In genomic region chr5:173715607-173716006, GRCh38 we compare ENCODE assay signal across 17 cellular contexts.
A peak's percentile ranks its signal among the peaks of the same experiment; 100 is the strongest.
DNase-seq lines count a peak whose midpoint lies in the region; TF ChIP-seq lines count a peak whose summit lies in the region.
"Had no signal": no experiment of that assay in that cellular context is flagged by ENCODE, and none has a peak within 500 bp of the region (broad histone marks: within the 10 kb centered on the region; RNA-seq: fewer than 3 reads in every experiment).

No MANE protein-coding gene starts in this region.

- no peak overlapping the region for H3K4me3 ChIP-seq in AG10803 (ENCODE audit: low read length)

- H3K9me3 Mint-ChIP-seq in brain (peaks cover 0 to 3% (median 0%) of the 10 kb centered on the region in 5 experiments), HFFc6 (no peaks in the 10 kb centered on the region)
- H3K9me3 Mint-ChIP-seq: activated CD4-positive, alpha-beta T cell treated with anti-CD3 and anti-CD28 coated beads, Interleukin-2, amount 10 ng/mL, durations not matched to agents 7 days and 5 days; activated T-cell treated with anti-CD3 and anti-CD28 coated beads, Interleukin-2, amount 50 U/mL, for 72 hours had no signal

- DNase-seq in AG10803 (ENCODE audit: low read depth) (peak; percentile 27), LoVo (ENCODE audit: low spot score) (peak; percentile 11), left kidney (ENCODE audit: low read depth, low spot score) (peak; percentile 46), HFFc6 (no peak), medulla oblongata (ENCODE audit: extremely low spot score) (no peak), NCI-H1105 treated with DMSO at 0.1 percent for 48 hours (lab: John Stamatoyannopoulos, UW) (no peak), mucosa of gallbladder (ENCODE audit: low spot score) (no peak)
- DNase-seq: activated CD4-positive, alpha-beta T cell treated with anti-CD3 and anti-CD28 coated beads, Interleukin-2, amount 10 ng/mL, durations not matched to agents 7 days and 5 days; activated CD8-positive, alpha-beta memory T cell treated with anti-CD3 and anti-CD28 coated beads, Interleukin-2, amount 10 ng/mL, durations not matched to agents 7 days and 5 days; activated naive CD4-positive, alpha-beta T cell treated with anti-CD3 and anti-CD28 coated beads, Interleukin-2, amount 50 U/mL, for 16 hours; activated T-cell treated with anti-CD3 and anti-CD28 coated beads, Interleukin-2, amount 50 U/mL, for 72 hours; mesenchymal stem cell; NCI-H1694; NCI-H510A treated with DMSO at 0.1 percent for 48 hours; occipital lobe; small intestine had no signal

- no peak for TF ChIP-seq CTCF in AG10803 (conservative IDR thresholded peaks at IDR 0.05; ENCODE audit: low read length)
- no peak for TF ChIP-seq CTCF in brain (conservative IDR thresholded peaks at IDR 0.05)
- no peak for TF ChIP-seq CTCF in HFFc6 (IDR thresholded peaks at IDR 0.05)

- H3K4me3 Mint-ChIP-seq in brain (no peak overlapping the region), HFFc6 (no peak overlapping the region)
- H3K4me3 Mint-ChIP-seq: activated CD4-positive, alpha-beta T cell treated with anti-CD3 and anti-CD28 coated beads, Interleukin-2, amount 10 ng/mL, durations not matched to agents 7 days and 5 days; activated CD8-positive, alpha-beta memory T cell treated with anti-CD3 and anti-CD28 coated beads, Interleukin-2, amount 10 ng/mL, durations not matched to agents 7 days and 5 days; activated T-cell treated with anti-CD3 and anti-CD28 coated beads, Interleukin-2, amount 50 U/mL, for 72 hours had no signal

- no peaks in the 10 kb centered on the region for H3K36me3 Mint-ChIP-seq in brain
- no peaks in the 10 kb centered on the region for H3K36me3 Mint-ChIP-seq in HFFc6 (ENCODE audit: low read depth)
- H3K36me3 Mint-ChIP-seq: activated CD8-positive, alpha-beta memory T cell treated with anti-CD3 and anti-CD28 coated beads, Interleukin-2, amount 10 ng/mL, durations not matched to agents 7 days and 5 days had no signal

- H3K27ac Mint-ChIP-seq in brain (peak overlapping the region in 3 of 5 experiments; percentile 25 to 80 (median 52)), HFFc6 (no peak overlapping the region)
- H3K27ac Mint-ChIP-seq: activated CD4-positive, alpha-beta T cell treated with anti-CD3 and anti-CD28 coated beads, Interleukin-2, amount 10 ng/mL, durations not matched to agents 7 days and 5 days; activated CD8-positive, alpha-beta memory T cell treated with anti-CD3 and anti-CD28 coated beads, Interleukin-2, amount 10 ng/mL, durations not matched to agents 7 days and 5 days; activated T-cell treated with anti-CD3 and anti-CD28 coated beads, Interleukin-2, amount 50 U/mL, for 72 hours had no signal

- H3K27me3 Mint-ChIP-seq in brain (peaks cover 7% of the 10 kb centered on the region), HFFc6 (ENCODE audit: insufficient read depth) (no peaks in the 10 kb centered on the region; the same call in 1 of the 2 replicates)
- H3K27me3 Mint-ChIP-seq: activated CD4-positive, alpha-beta T cell treated with anti-CD3 and anti-CD28 coated beads, Interleukin-2, amount 10 ng/mL, durations not matched to agents 7 days and 5 days had no signal

- H3K4me1 Mint-ChIP-seq in brain, result peaks cover 41% of the 10 kb centered on the region
- peaks cover 32% of the 10 kb centered on the region for H3K4me1 Mint-ChIP-seq in HFFc6 (ENCODE audit: low read depth)
- H3K4me1 Mint-ChIP-seq: activated CD4-positive, alpha-beta T cell treated with anti-CD3 and anti-CD28 coated beads, Interleukin-2, amount 10 ng/mL, durations not matched to agents 7 days and 5 days; activated CD8-positive, alpha-beta memory T cell treated with anti-CD3 and anti-CD28 coated beads, Interleukin-2, amount 10 ng/mL, durations not matched to agents 7 days and 5 days had no signal

Comparison
In these comparisons a context has a peak if more than half of its experiments do, and no peak if none do; other contexts are left out.
1. DNase-seq: peak in AG10803 (single experiment), LoVo (single experiment) and left kidney (single experiment); none in HFFc6 (single experiment), medulla oblongata (single experiment), NCI-H1105 treated with DMSO at 0.1 percent for 48 hours (single experiment) and mucosa of gallbladder (single experiment).